Comparison of ENCODE assay signal across 7 cellular contexts in genomic region chr7:34673066-34673465, GRCh38. TPM values are rescaled to one million over a fixed set of nuclear protein-coding genes. Genes with fewer than 3 reads are reported as not detected.
"Had no signal": no experiment of that assay in that cellular context is flagged by ENCODE, and none has a peak within 500 bp of the region (broad histone marks: within the 10 kb centered on the region; RNA-seq: fewer than 3 reads in every experiment).

No MANE protein-coding gene starts in this region.

- H3K4me1 Mint-ChIP-seq: IgD-negative memory B cell had no signal

- H3K27ac Mint-ChIP-seq: GM23338, H9, IgD-negative memory B cell had no signal

- H3K4me3 Mint-ChIP-seq: GM23338, H9, IgD-negative memory B cell had no signal

- DNase-seq: H9, KBM-7 had no signal

- H2AFZ ChIP-seq: GM23338 had no signal

- H3K36me3 Mint-ChIP-seq: IgD-negative memory B cell had no signal

- H3K4me3 ChIP-seq: GM23338 had no signal

- H3K27me3 Mint-ChIP-seq: IgD-negative memory B cell had no signal

- H3K4me2 ChIP-seq: GM23338 had no signal

- ATAC-seq: GM23338 had no signal

- H3K9me3 Mint-ChIP-seq: GM23338, H9, IgD-negative memory B cell had no signal

- FAIRE-seq: H1, H54, HTR-8/SVneo had no signal

RNA-seq across cellular contexts. Expression of gene NPSR1, which starts 15.0 kb away (rescaled TPM):
- total RNA-seq: GM23338, H1, H9 had no signal
- polyA plus RNA-seq: GM23338, H1, IgD-negative memory B cell had no signal
